In genomic region chr3:19957354-19957753, GRCh38 we compare ENCODE assay signal across 13 cellular contexts. TPM values are rescaled to one million over a fixed set of nuclear protein-coding genes. Genes with fewer than 3 reads are reported as not detected.
DNase-seq lines count a peak whose midpoint lies in the region; ATAC-seq, FAIRE-seq and TF ChIP-seq lines count a peak whose summit lies in the region.
"Not testable (repeated sequence)": the region's sequence is repeated elsewhere in the genome, so short reads cannot be mapped to it uniquely, and the experiment has no call there.
"Had no signal": no experiment of that assay in that cellular context is flagged by ENCODE, and none has a peak within 500 bp of the region (broad histone marks: within the 10 kb centered on the region; RNA-seq: fewer than 3 reads in every experiment).

No MANE protein-coding gene starts in this region.

- H3K4me1 ChIP-seq in A549 (peaks cover 20% of the 10 kb centered on the region), Loucy (ENCODE audit: insufficient read depth, low read length, poor library complexity, severe bottlenecking) (peaks cover 22% of the 10 kb centered on the region), K562 (replicated peaks in 1 of 2; ENCODE audit: control insufficient read depth in 2 of 2, insufficient read depth in 2 of 2, low read length in 2 of 2) (peaks cover 6 to 21% of the 10 kb centered on the region in 2 experiments; a peak in 4 of 5 replicates)
- not testable (repeated sequence) for H3K4me1 ChIP-seq in HEK293 (ENCODE audit: control insufficient read depth, insufficient read depth, low read length); mesendoderm (ENCODE audit: control insufficient read depth, low read depth, low read length)

- not testable (repeated sequence) for H4K8ac ChIP-seq in mesendoderm (ENCODE audit: low read depth, low read length)

- H3K4ac ChIP-seq in mesendoderm (ENCODE audit: low read depth, low read length) = not testable (repeated sequence)

- peak in 1 of 2 experiments; percentile 49 for DNase-seq in A549 (ENCODE audit: low read depth in 1 of 2, low spot score in 1 of 2)
- peak; percentile 18 for DNase-seq in EL
- DNase-seq in K562 (ENCODE audit: extremely low read depth in 1 of 4, low spot score in 3 of 4) = not testable (repeated sequence)
- peak; percentile 30 for DNase-seq in kidney tubule cell (ENCODE audit: low spot score)
- DNase-seq in mesendoderm = peak; percentile 39

- peaks cover 36 to 60% of the 10 kb centered on the region in 2 experiments for H3K36me3 ChIP-seq in HEK293 (ENCODE audit: control insufficient read depth in 2 of 2, insufficient read depth in 1 of 2, low read length in 2 of 2)
- H3K36me3 ChIP-seq in Loucy (ENCODE audit: insufficient read depth, low read length) = peaks cover 14% of the 10 kb centered on the region; the same call in 1 of the 2 replicates
- peaks cover 82% of the 10 kb centered on the region for H3K36me3 ChIP-seq in K562 (ENCODE audit: control insufficient read depth, insufficient read depth, low read length)
- not testable (repeated sequence) for H3K36me3 ChIP-seq in mesendoderm (ENCODE audit: control insufficient read depth, insufficient read depth, low read length)

- not testable (repeated sequence) for H4K5ac ChIP-seq in mesendoderm (ENCODE audit: low read length)

- peak overlapping the region; percentile 38 to 78; a peak in 5 of 6 replicates for H3K27ac ChIP-seq in A549
- not testable (repeated sequence) for H3K27ac ChIP-seq in HEK293 (ENCODE audit: extremely low read depth, low read depth, low read length); K562 (ENCODE audit: extremely low read depth, low read depth, low read length); mesendoderm (ENCODE audit: low read depth, low read length)

- not testable (repeated sequence) for TF ChIP-seq CTCF in A549 (IDR thresholded peaks at IDR 0.05); HEK293 (tag by site-specific recombination; IDR thresholded peaks at IDR 0.05); Loucy (conservative IDR thresholded peaks at IDR 0.05; ENCODE audit: low read length); K562 (IDR thresholded peaks at IDR 0.05 in 2 of 3, conservative IDR thresholded peaks at IDR 0.05 in 1 of 3; ENCODE audit: insufficient read depth in 2 of 3, low read depth in 1 of 3, low read length in 3 of 3)

- POLR2A ChIA-PET in A549 (lab: Yijun Ruan, JAX) = interaction anchor here (0.6 kb wide), 1 partner anchor 24 kb away, joined by 4 read pairs; no protein-coding TSS in a partner anchor
- POLR2A ChIA-PET in HEK293 (lab: Yijun Ruan, JAX) = not testable (repeated sequence)
- POLR2A ChIA-PET in K562 (lab: Yijun Ruan, JAX) = interaction anchor here (0.8 to 6.1 kb wide), 4 partner anchors 8 to 229 kb away, joined by 3 to 34 read pairs (median 14); partner anchors contain the start of gene SGO1

- H3K9me2 ChIP-seq in Loucy (replicated peaks; ENCODE audit: low read depth, low read length) = not testable (repeated sequence)

- not testable (repeated sequence) for H3K79me1 ChIP-seq in mesendoderm (ENCODE audit: low read length)

- not testable (repeated sequence) for H3K56ac ChIP-seq in mesendoderm (ENCODE audit: low read length)

- H3K23ac ChIP-seq in mesendoderm (ENCODE audit: low read length) = not testable (repeated sequence)

- H3K9me3 ChIP-seq in A549; HEK293 (ENCODE audit: control insufficient read depth, insufficient read depth, low read depth, low read length); Loucy (ENCODE audit: insufficient read depth, low read depth, low read length); K562 (replicated peaks; ENCODE audit: control insufficient read depth, insufficient read depth, low read depth, low read length): not testable (repeated sequence)

- not testable (repeated sequence) for H3K4me3 ChIP-seq in A549; HEK293 (ENCODE audit: low read depth, low read length); Loucy (ENCODE audit: low read length, poor library complexity, severe bottlenecking); K562; mesendoderm (ENCODE audit: low read length)

- TF ChIP-seq POLR2A in A549 (IDR thresholded peaks at IDR 0.05; ENCODE audit: low read length); K562 (conservative IDR thresholded peaks at IDR 0.05): not testable (repeated sequence)

- CTCF ChIA-PET in A549 (lab: Yijun Ruan, JAX) (interaction anchor here (1.1 kb wide), 1 partner anchor 609 kb away, joined by 3 read pairs; no protein-coding TSS in a partner anchor), HEK293 (lab: Yijun Ruan, JAX) (interaction anchor here (1.4 kb wide), 1 partner anchor 71 kb away, joined by 7 read pairs; no protein-coding TSS in a partner anchor)
- CTCF ChIA-PET in K562 (lab: Yijun Ruan, JAX; ENCODE audit: low intra/inter-chr PET ratio) = not testable (repeated sequence)

- peaks cover 98% of the 10 kb centered on the region for H3K79me2 ChIP-seq in Loucy (ENCODE audit: insufficient read depth, low read length)
- peaks cover 99% of the 10 kb centered on the region for H3K79me2 ChIP-seq in K562 (ENCODE audit: control insufficient read depth, insufficient read depth, low read length)
- peaks cover 46% of the 10 kb centered on the region for H3K79me2 ChIP-seq in mesendoderm (ENCODE audit: control insufficient read depth, insufficient read depth, low read length)

- H2AFZ ChIP-seq in Loucy (ENCODE audit: low read length); K562 (ENCODE audit: low read depth, low read length): not testable (repeated sequence)

- ATAC-seq in A549 (peak in 1 of 2 experiments; percentile 80; a peak in 3 of 6 replicates), K562 (peak; percentile 46)

- H3K9me1 ChIP-seq in K562 (ENCODE audit: control insufficient read depth, insufficient read depth, low read length) = not testable (repeated sequence)

- not testable (repeated sequence) for TF ChIP-seq RAD21 in A549 (conservative IDR thresholded peaks at IDR 0.05 in 1 of 2, IDR thresholded peaks at IDR 0.05 in 1 of 2); K562 (CRISPR knock-in tag; conservative IDR thresholded peaks at IDR 0.05 in 1 of 2, IDR thresholded peaks at IDR 0.05 in 1 of 2)

- H2BK5ac ChIP-seq in mesendoderm (ENCODE audit: low read length) = not testable (repeated sequence)

- in situ Hi-C loops in K562 (cut with MboI) = not testable (repeated sequence)

- not testable (repeated sequence) for TF ChIP-seq EP300 in A549 (IDR thresholded peaks at IDR 0.05); K562 (IDR thresholded peaks at IDR 0.05; ENCODE audit: low read length)

- intact Hi-C loops in K562 (cut with micrococcal nuclease) = not testable (repeated sequence)

- peaks cover 63% of the 10 kb centered on the region for H4K20me1 ChIP-seq in Loucy (ENCODE audit: insufficient read depth, low read length, poor library complexity, severe bottlenecking)
- not testable (repeated sequence) for H4K20me1 ChIP-seq in K562 (replicated peaks; ENCODE audit: control insufficient read depth, insufficient read depth, low read length)

- H2BK120ac ChIP-seq in mesendoderm (ENCODE audit: low read depth, low read length) = not testable (repeated sequence)

- not testable (repeated sequence) for H2AK5ac ChIP-seq in mesendoderm (ENCODE audit: low read length)

- H3F3A ChIP-seq in Loucy (ENCODE audit: low read depth) = not testable (repeated sequence)

- not testable (repeated sequence) for H2BK15ac ChIP-seq in mesendoderm (replicated peaks; ENCODE audit: low read depth)

- WGBS in A549 (ENCODE audit: missing lambda C conversion rate) = 54% methylated on average over 9 of the region's 9 CpGs
- WGBS in K562 (ENCODE audit: insufficient coverage, low coverage, missing lambda C conversion rate) = 86% methylated on average over 9 of the region's 9 CpGs
- WGBS in mesendoderm (ENCODE audit: extremely low coverage, insufficient coverage, low lambda C conversion rate) = no CpG with 5 or more reads among the region's 9 CpGs

- H3K9ac ChIP-seq in Loucy (ENCODE audit: low read depth, low read length, poor library complexity, severe bottlenecking); K562 (ENCODE audit: insufficient read depth in 1 of 2, low read depth in 2 of 2, low read length in 2 of 2); mesendoderm (ENCODE audit: low read length): not testable (repeated sequence)

- H3K27me3 ChIP-seq in Loucy (ENCODE audit: insufficient read depth, low read length, poor library complexity, severe bottlenecking); K562 (ENCODE audit: control insufficient read depth in 2 of 2, insufficient read depth in 2 of 2, low read length in 2 of 2); mesendoderm (ENCODE audit: insufficient read depth, low read length, poor library complexity): not testable (repeated sequence)

- H3K18ac ChIP-seq in mesendoderm (ENCODE audit: low read length) = not testable (repeated sequence)

- FAIRE-seq in A549 (lab: Jason Lieb, UNC); K562 (lab: Jason Lieb, UNC): not testable (repeated sequence)

- H3K4me2 ChIP-seq in A549 = peak overlapping the region; percentile 61
- peak overlapping the region; percentile 17 for H3K4me2 ChIP-seq in Loucy (ENCODE audit: low read depth, low read length, poor library complexity, severe bottlenecking)
- not testable (repeated sequence) for H3K4me2 ChIP-seq in K562 (ENCODE audit: insufficient read depth, low read length); mesendoderm (ENCODE audit: low read length)

- BruUV-seq in K562 (replicated peaks; lab: Mats Ljungman, UMichigan) = not testable (repeated sequence)

RNA-seq across cellular contexts. Expression of gene RAB5A, which starts 10.5 kb away (rescaled TPM):
- polyA plus RNA-seq in A549 (2011; rRNA removed) (51.5 and 66.6 TPM in 2 replicates), A549 (2017; fragmentation: RNase III; extraction: RNeasy Plus Mini Kit Qiagen cat#74134 plus additional on column Dnase treatment) (41.2 to 43.9 TPM (median 43.2 TPM) in 3 replicates), K562 (2011; rRNA removed) (36.7 and 47.2 TPM in 2 replicates), K562 (2014; fragmentation: Illumina TruSeq; extraction: Trizol) (52.5 and 58.4 TPM in 2 replicates), K562 (2014; fragmentation: Nextera tagmentation; extraction: Ambion mirVana) (10 to 100 TPM; 28.3 to 31.3 TPM), K562 (2014; rRNA removed) (36.8 and 42.7 TPM in 2 replicates)
- polyA plus RNA-seq in A549 (2012; cell fraction: cytosol; rRNA removed) = 15.3 and 16.9 TPM in 2 replicates
- polyA plus RNA-seq in A549 (2012; cell fraction: nucleus; rRNA removed) = 6.9 and 7.7 TPM in 2 replicates
- polyA minus RNA-seq in A549 (2011; rRNA and poly(A)+ RNA removed) = 13.4 and 14.3 TPM in 2 replicates
- 45.0 and 88.5 TPM in 2 replicates for total RNA-seq in K562 (2011; cell fraction: chromatin; rRNA removed; ENCODE audit: low replicate concordance)
- 31.9 and 35.0 TPM in 2 replicates for total RNA-seq in K562 (2011; cell fraction: nucleolus; rRNA removed)
- total RNA-seq in K562 (2011; cell fraction: nucleoplasm; rRNA removed) = 38.7 and 58.9 TPM in 2 replicates
- total RNA-seq in K562 (2014; rRNA removed) (35.9 and 49.0 TPM in 2 replicates), K562 (2014; rRNA removed; fragmentation: Illumina TruSeq; extraction: Trizol) (50.5 and 56.9 TPM in 2 replicates), K562 (2015; rRNA removed; fragmentation: Illumina TruSeq; extraction: Trizol) (60.9 and 64.2 TPM in 2 replicates), K562 (2021) (50.0 and 52.7 TPM in 2 replicates)
- polyA plus RNA-seq in K562 (2011; cell fraction: cytosol; rRNA removed) = 18.8 and 20.0 TPM in 2 replicates
- polyA plus RNA-seq in K562 (2011; cell fraction: nucleus; rRNA removed) = 15.8 and 17.9 TPM in 2 replicates
- 38.1 and 50.5 TPM in 2 replicates for polyA plus RNA-seq in K562 (2012)
- 65.6 and 73.3 TPM in 2 replicates for polyA minus RNA-seq in K562 (2011; rRNA and poly(A)+ RNA removed)
- 28.4 and 37.9 TPM in 2 replicates for polyA minus RNA-seq in K562 (2011; cell fraction: cytosol; rRNA and poly(A)+ RNA removed)
- 37.8 and 56.4 TPM in 2 replicates for polyA minus RNA-seq in K562 (2011; cell fraction: nucleus; rRNA and poly(A)+ RNA removed)
- polyA plus RNA-seq in mesendoderm (2013, experiment 1 of 2) = 55.2 TPM
- polyA plus RNA-seq in mesendoderm (2013, experiment 2 of 2) = 57.7 TPM

RNA-seq across cellular contexts. Expression of gene EFHB, which starts 23.3 kb away (rescaled TPM):
- polyA plus RNA-seq in A549 (2011; rRNA removed) (1.9 and 2.1 TPM in 2 replicates), A549 (2017; fragmentation: RNase III; extraction: RNeasy Plus Mini Kit Qiagen cat#74134 plus additional on column Dnase treatment) (2.1 to 2.8 TPM (median 2.7 TPM) in 3 replicates), K562 (2011; rRNA removed) (1.4 and 2.3 TPM in 2 replicates), K562 (2014; fragmentation: Illumina TruSeq; extraction: Trizol) (2.5 and 3.6 TPM in 2 replicates), K562 (2014; fragmentation: Nextera tagmentation; extraction: Ambion mirVana) (1 to 10 TPM; 1.5 to 2.0 TPM), K562 (2014; rRNA removed) (1.8 and 2.4 TPM in 2 replicates)
- polyA plus RNA-seq in A549 (2012; cell fraction: cytosol; rRNA removed) = 0.52 and 0.67 TPM in 2 replicates
- polyA plus RNA-seq in A549 (2012; cell fraction: nucleus; rRNA removed) = 0.29 and 0.92 TPM in 2 replicates
- polyA minus RNA-seq in A549 (2011; rRNA and poly(A)+ RNA removed) = 1.4 and 1.7 TPM in 2 replicates
- total RNA-seq in K562 (2011; cell fraction: chromatin; rRNA removed; ENCODE audit: low replicate concordance) = 2.6 and 4.1 TPM in 2 replicates
- 6.8 and 7.6 TPM in 2 replicates for total RNA-seq in K562 (2011; cell fraction: nucleolus; rRNA removed)
- 7.9 and 9.7 TPM in 2 replicates for total RNA-seq in K562 (2011; cell fraction: nucleoplasm; rRNA removed)
- total RNA-seq in K562 (2014; rRNA removed) (2.0 and 4.0 TPM in 2 replicates), K562 (2014; rRNA removed; fragmentation: Illumina TruSeq; extraction: Trizol) (1.6 and 1.7 TPM in 2 replicates), K562 (2015; rRNA removed; fragmentation: Illumina TruSeq; extraction: Trizol) (1.5 and 1.7 TPM in 2 replicates), K562 (2021) (1.5 and 2.0 TPM in 2 replicates)
- 0.86 and 1.1 TPM in 2 replicates for polyA plus RNA-seq in K562 (2011; cell fraction: cytosol; rRNA removed)
- polyA plus RNA-seq in K562 (2011; cell fraction: nucleus; rRNA removed) = 5.7 and 7.3 TPM in 2 replicates
- 2.5 and 2.6 TPM in 2 replicates for polyA plus RNA-seq in K562 (2012)
- polyA minus RNA-seq in K562 (2011; rRNA and poly(A)+ RNA removed) = 2.9 and 3.0 TPM in 2 replicates
- 1.7 TPM in 1 of 2 replicates, not detected in the other for polyA minus RNA-seq in K562 (2011; cell fraction: cytosol; rRNA and poly(A)+ RNA removed)
- polyA minus RNA-seq in K562 (2011; cell fraction: nucleus; rRNA and poly(A)+ RNA removed) = 6.3 and 8.2 TPM in 2 replicates
- 0.35 TPM for polyA plus RNA-seq in mesendoderm (2013, experiment 1 of 2)
- 0.41 TPM for polyA plus RNA-seq in mesendoderm (2013, experiment 2 of 2)
- total RNA-seq: A673, HT-29 had no signal
- polyA plus RNA-seq: CD4-positive, alpha-beta memory T cell had no signal

RNA-seq across cellular contexts. Expression of gene PP2D1, which starts 54.7 kb away (rescaled TPM):
- not detected in 2 replicates for polyA plus RNA-seq in A549 (2011; rRNA removed)
- polyA plus RNA-seq in A549 (2012; cell fraction: cytosol; rRNA removed) = not detected in 2 replicates
- not detected in 2 replicates for polyA plus RNA-seq in A549 (2012; cell fraction: nucleus; rRNA removed)
- polyA plus RNA-seq in A549 (2017; fragmentation: RNase III; extraction: RNeasy Plus Mini Kit Qiagen cat#74134 plus additional on column Dnase treatment) = not detected in 3 replicates
- not detected in 2 replicates for polyA minus RNA-seq in A549 (2011; rRNA and poly(A)+ RNA removed)
- total RNA-seq in K562 (2011; cell fraction: chromatin; rRNA removed; ENCODE audit: low replicate concordance) = not detected in 2 replicates
- total RNA-seq in K562 (2011; cell fraction: nucleolus; rRNA removed) = not detected in 2 replicates
- total RNA-seq in K562 (2011; cell fraction: nucleoplasm; rRNA removed) = not detected in 2 replicates
- total RNA-seq in K562 (2014; rRNA removed) = not detected in 2 replicates
- total RNA-seq in K562 (2014; rRNA removed; fragmentation: Illumina TruSeq; extraction: Trizol) = not detected in 2 replicates
- not detected in 2 replicates for total RNA-seq in K562 (2015; rRNA removed; fragmentation: Illumina TruSeq; extraction: Trizol)
- total RNA-seq in K562 (2021) = not detected in 2 replicates
- polyA plus RNA-seq in K562 (2011; rRNA removed) = not detected in 2 replicates
- polyA plus RNA-seq in K562 (2011; cell fraction: cytosol; rRNA removed) = not detected in 2 replicates
- polyA plus RNA-seq in K562 (2011; cell fraction: nucleus; rRNA removed) = not detected in 2 replicates
- 0.19 and 0.22 TPM in 2 replicates for polyA plus RNA-seq in K562 (2012)
- not detected in 2 replicates for polyA plus RNA-seq in K562 (2014; fragmentation: Illumina TruSeq; extraction: Trizol)
- polyA plus RNA-seq in K562 (2014; fragmentation: Nextera tagmentation; extraction: Ambion mirVana) = under 1 TPM; 0.07 to 0.10 TPM
- not detected in 2 replicates for polyA plus RNA-seq in K562 (2014; rRNA removed)
- polyA minus RNA-seq in K562 (2011; rRNA and poly(A)+ RNA removed) = not detected in 2 replicates
- not detected in 2 replicates for polyA minus RNA-seq in K562 (2011; cell fraction: cytosol; rRNA and poly(A)+ RNA removed)
- polyA minus RNA-seq in K562 (2011; cell fraction: nucleus; rRNA and poly(A)+ RNA removed) = not detected in 2 replicates
- polyA plus RNA-seq in mesendoderm (2013, experiment 1 of 2) = not detected
- not detected for polyA plus RNA-seq in mesendoderm (2013, experiment 2 of 2)
- total RNA-seq: A673; CD4-positive, alpha-beta memory T cell; H7; HT-29; IMR-90 had no signal
- polyA plus RNA-seq: AG04450, IMR-90 had no signal
